14 cellular contexts compared by ENCODE assay signal in the genomic region with DNA sequence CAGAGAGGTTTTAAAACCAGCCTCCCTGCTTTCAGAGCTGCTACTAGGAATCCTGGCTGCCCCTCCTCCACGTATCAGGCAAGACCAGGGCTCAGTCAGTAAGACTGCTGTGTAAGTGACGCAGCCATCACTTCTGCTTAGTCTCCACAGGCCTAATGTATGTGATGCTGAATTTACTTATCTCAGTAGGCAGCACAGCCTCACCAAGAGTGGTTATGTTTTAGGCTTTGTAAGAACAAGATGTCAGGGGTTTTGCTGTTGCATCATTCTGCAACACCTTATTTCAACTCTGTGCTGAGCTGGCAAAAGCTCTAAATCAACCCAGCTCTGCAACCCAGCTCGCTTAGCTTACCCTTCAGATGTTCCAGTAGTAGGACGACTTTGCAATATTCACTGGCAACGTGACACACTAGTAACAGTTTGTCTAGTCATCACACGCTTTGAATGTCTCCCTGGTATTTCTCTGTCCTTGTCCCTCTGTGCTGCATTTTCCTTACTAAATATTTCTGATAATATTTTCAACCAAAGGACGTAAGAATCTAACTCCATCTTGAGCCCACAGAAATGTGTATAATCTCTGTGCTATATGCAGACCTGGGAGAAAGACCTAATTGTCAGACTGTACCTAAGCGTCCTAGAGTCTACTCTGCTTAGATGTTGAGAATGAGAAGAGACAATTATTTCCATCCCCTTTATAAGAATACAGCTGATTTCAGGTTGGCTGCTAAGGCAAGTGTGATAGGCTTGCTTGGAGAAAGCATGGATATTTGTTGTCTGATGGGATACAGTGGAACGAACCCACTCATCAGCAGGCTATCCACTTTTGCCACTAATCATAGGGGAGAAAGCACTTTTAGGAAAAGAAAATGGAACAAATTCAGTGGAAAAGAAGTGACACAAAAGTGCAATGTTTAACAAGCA.
A peak's percentile ranks its signal among the peaks of the same experiment; 100 is the strongest.
DNase-seq lines count a peak whose midpoint lies in the region; ATAC-seq and TF ChIP-seq lines count a peak whose summit lies in the region.
"Had no signal": no experiment of that assay in that cellular context is flagged by ENCODE, and none has a peak within 500 bp of the region (broad histone marks: within the 10 kb centered on the region; RNA-seq: fewer than 3 reads in every experiment).

No MANE protein-coding gene starts in this region.

- peaks cover 45% of the 10 kb centered on the region for H3K4me1 ChIP-seq in cardiac muscle cell (ENCODE audit: low read depth)
- peaks cover 4% of the 10 kb centered on the region; the same call in 1 of the 2 replicates for H3K4me1 ChIP-seq in iPS DF 6.9 (ENCODE audit: control insufficient read depth, insufficient read depth, low read length)
- H3K4me1 ChIP-seq in thoracic aorta (ENCODE audit: control insufficient read depth in 1 of 2, low read depth in 2 of 2): peaks cover 9 to 29% of the 10 kb centered on the region in 2 donors
- H3K4me1 ChIP-seq in Caco-2: 0 out of 2 replicates have a peak, but pooled peaks cover 4% of the 10 kb centered on the region

- no peak overlapping the region for H3K4me3 Mint-ChIP-seq in Caco-2 (ENCODE audit: unreplicated experiment)
- H3K4me3 Mint-ChIP-seq: natural killer cell treated with Interleukin-12 subunit alpha and Interleukin-12 subunit beta and Interleukin-15 and Interleukin-18, amount 100 ng/mL, for 72 hours had no signal

- H3K27me3 ChIP-seq in cardiac muscle cell (no peaks in the 10 kb centered on the region), brain microvascular endothelial cell (replicated peaks) (no peaks in the 10 kb centered on the region), iPS DF 6.9 (ENCODE audit: control insufficient read depth, insufficient read depth, low read length) (no peaks in the 10 kb centered on the region), thoracic aorta (replicated peaks; ENCODE audit: insufficient read depth) (no peaks in the 10 kb centered on the region), Caco-2 (replicated peaks; ENCODE audit: control insufficient read depth, insufficient read depth, low read length) (no peaks in the 10 kb centered on the region)
- H3K27me3 ChIP-seq: thyroid gland had no signal

- no peak overlapping the region for H3K4me3 ChIP-seq in cardiac muscle cell
- no peak overlapping the region for H3K4me3 ChIP-seq in brain microvascular endothelial cell (ENCODE audit: low read depth, low read length)
- no peak overlapping the region for H3K4me3 ChIP-seq in iPS DF 6.9 (ENCODE audit: low read length)
- no peak overlapping the region for H3K4me3 ChIP-seq in thoracic aorta
- no peak overlapping the region for H3K4me3 ChIP-seq in Caco-2 (ENCODE audit: low read depth, low read length)
- H3K4me3 ChIP-seq: thyroid gland had no signal

- H3K27me3 Mint-ChIP-seq in Caco-2 (ENCODE audit: insufficient read depth, unreplicated experiment): no peaks in the 10 kb centered on the region
- H3K27me3 Mint-ChIP-seq: natural killer cell treated with Interleukin-12 subunit alpha and Interleukin-12 subunit beta and Interleukin-15 and Interleukin-18, amount 100 ng/mL, for 72 hours had no signal

- H3K36me3 ChIP-seq in cardiac muscle cell (no peaks in the 10 kb centered on the region), brain microvascular endothelial cell (replicated peaks) (no peaks in the 10 kb centered on the region), iPS DF 6.9 (ENCODE audit: control insufficient read depth, insufficient read depth, low read length) (no peaks in the 10 kb centered on the region), thoracic aorta (no peaks in the 10 kb centered on the region), Caco-2 (ENCODE audit: control insufficient read depth, insufficient read depth, low read length) (no peaks in the 10 kb centered on the region)
- H3K36me3 ChIP-seq: thyroid gland had no signal

- peak; percentile 63 to 87 for DNase-seq in cardiac muscle cell (ENCODE audit: low read depth in 1 of 2, low spot score in 1 of 2)
- no peak for DNase-seq in Right ventricle myocardium inferior (ENCODE audit: missing footprints)
- peak; percentile 7 for DNase-seq in brain microvascular endothelial cell
- DNase-seq in iPS DF 6.9 (ENCODE audit: low read depth, low spot score): peak; percentile 35
- DNase-seq in thoracic aorta (ENCODE audit: low spot score): no peak
- no peak for DNase-seq in GM13976 (ENCODE audit: low spot score)
- no peak for DNase-seq in Caco-2
- DNase-seq: activated T-cell treated with anti-CD3 and anti-CD28 coated beads, Interleukin-2, amount 50 U/mL, for 1 hour; cerebellar nuclear complex; T-helper 9 cell; thyroid gland had no signal

- CTCF ChIA-PET in Caco-2 (lab: Charles Lee): interaction anchor here (0.7 to 1.5 kb wide), 3 partner anchors 12 to 30 kb away, joined by 3 to 5 read pairs (median 4); no protein-coding TSS in a partner anchor

- H3K36me3 Mint-ChIP-seq in Caco-2 (ENCODE audit: insufficient read depth, unreplicated experiment): no peaks in the 10 kb centered on the region
- H3K36me3 Mint-ChIP-seq: natural killer cell treated with Interleukin-12 subunit alpha and Interleukin-12 subunit beta and Interleukin-15 and Interleukin-18, amount 100 ng/mL, for 72 hours had no signal

- ATAC-seq in Right ventricle myocardium inferior (no peak), thoracic aorta (ENCODE audit: insufficient number of reproducible peaks, low FRiP score, low read depth) (no peak), HG03571 (IDR thresholded peaks at IDR 0.05; ENCODE audit: unreplicated experiment) (no peak)
- ATAC-seq: HCT116 had no signal

- no TSS peak for BruUV-seq in Caco-2 (replicated peaks; lab: Mats Ljungman, UMichigan)

- peaks cover 7% of the 10 kb centered on the region for H3K4me1 Mint-ChIP-seq in Caco-2 (ENCODE audit: low read depth, unreplicated experiment)

- no CpG with 5 or more reads among the region's 9 CpGs for WGBS in iPS DF 6.9 (ENCODE audit: insufficient coverage, insufficient read length)

- no peak overlapping the region for H3K27ac Mint-ChIP-seq in Caco-2 (ENCODE audit: unreplicated experiment)
- H3K27ac Mint-ChIP-seq: natural killer cell treated with Interleukin-12 subunit alpha and Interleukin-12 subunit beta and Interleukin-15 and Interleukin-18, amount 100 ng/mL, for 72 hours had no signal

- in situ Hi-C loops in brain microvascular endothelial cell (cut with HindIII; ENCODE audit: low pct_ligation_motif_present, low sequenced_read_pairs): no loop called here
- in situ Hi-C loops in GM13976 (cut with MboI; ENCODE audit: low sequenced_read_pairs, unreplicated experiment): no loop called here

- POLR2A ChIA-PET in Caco-2 (lab: Charles Lee): no interaction called here

- H3K9me3 Mint-ChIP-seq in Caco-2 (ENCODE audit: unreplicated experiment): no peaks in the 10 kb centered on the region
- H3K9me3 Mint-ChIP-seq: natural killer cell treated with Interleukin-12 subunit alpha and Interleukin-12 subunit beta and Interleukin-15 and Interleukin-18, amount 100 ng/mL, for 72 hours had no signal

- no peak for TF ChIP-seq CTCF in cardiac muscle cell (IDR thresholded peaks at IDR 0.05; ENCODE audit: low read depth, low read length)
- no peak for TF ChIP-seq CTCF in brain microvascular endothelial cell (IDR thresholded peaks at IDR 0.05; ENCODE audit: low read depth, low read length, missing control alignments)
- TF ChIP-seq CTCF in thoracic aorta (IDR thresholded peaks at IDR 0.05): no peak
- TF ChIP-seq CTCF in GM13976 (IDR thresholded peaks at IDR 0.05; ENCODE audit: borderline replicate concordance, control extremely low read depth, extremely low read depth, insufficient read depth, missing control alignments): no peak
- TF ChIP-seq CTCF in Caco-2 (IDR thresholded peaks at IDR 0.05; ENCODE audit: insufficient read depth in 1 of 2, low read depth in 1 of 2, low read length in 1 of 2, severe bottlenecking in 1 of 2, unreplicated experiment in 1 of 2): no peak

- intact Hi-C loops in Right ventricle myocardium inferior (cut with DNase I): no loop called here
- intact Hi-C loops in Caco-2 (cut with micrococcal nuclease; ENCODE audit: unreplicated experiment): no loop called here

- H3K27ac ChIP-seq in cardiac muscle cell (peak overlapping the region; percentile 68), brain microvascular endothelial cell (no peak overlapping the region), iPS DF 6.9 (ENCODE audit: low read length) (no peak overlapping the region), thoracic aorta (peak overlapping the region; percentile 33)
- H3K27ac ChIP-seq: thyroid gland had no signal

- no peaks in the 10 kb centered on the region for H3K9me3 ChIP-seq in cardiac muscle cell (ENCODE audit: low read depth)
- H3K9me3 ChIP-seq in iPS DF 6.9 (ENCODE audit: control insufficient read depth, insufficient read depth, low read length): no peaks in the 10 kb centered on the region
- H3K9me3 ChIP-seq in thoracic aorta: no peaks in the 10 kb centered on the region
- H3K9me3 ChIP-seq in Caco-2: no peaks in the 10 kb centered on the region
- H3K9me3 ChIP-seq: thyroid gland had no signal

Comparison
In these comparisons a context has a peak if more than half of its experiments do, and no peak if none do; other contexts are left out.
1. DNase-seq: peak in cardiac muscle cell (2 of 2), brain microvascular endothelial cell (single experiment) and iPS DF 6.9 (single experiment); none in Right ventricle myocardium inferior (single experiment), thoracic aorta (single experiment), GM13976 (single experiment) and Caco-2 (0 of 2).
2. H3K27ac ChIP-seq: peak in cardiac muscle cell (single experiment) and thoracic aorta (2 of 2); none in brain microvascular endothelial cell (single experiment) and iPS DF 6.9 (single experiment).